32 cellular contexts compared by ENCODE assay signal in genomic region chr17:29514792-29515191, GRCh38. TPM values are rescaled to one million over a fixed set of nuclear protein-coding genes. Genes with fewer than 3 reads are reported as not detected.
DNase-seq lines count a peak whose midpoint lies in the region; ATAC-seq, FAIRE-seq and TF ChIP-seq lines count a peak whose summit lies in the region.
"Had no signal": no experiment of that assay in that cellular context is flagged by ENCODE, and none has a peak within 500 bp of the region (broad histone marks: within the 10 kb centered on the region; RNA-seq: fewer than 3 reads in every experiment).

No MANE protein-coding gene starts in this region.

- TF ChIP-seq CTCF in AG09319 (IDR thresholded peaks at IDR 0.05; ENCODE audit: low read depth, low read length) (no peak), astrocyte (IDR thresholded peaks at IDR 0.05; ENCODE audit: insufficient read depth, low read depth, low read length) (no peak)

- H3K9ac ChIP-seq in GM23248 (no peak overlapping the region), astrocyte (ENCODE audit: low read length) (no peak overlapping the region)
- H3K9ac ChIP-seq: BLaER1 treated with 17β-estradiol and CSF1 and Interleukin-3, amounts not matched to agents 10 nM and 100 nM had no signal

- no peaks in the 10 kb centered on the region for H3K4me1 Mint-ChIP-seq in astrocyte (ENCODE audit: low read depth, unreplicated experiment)
- H3K4me1 Mint-ChIP-seq: memory B cell, neural crest cell had no signal

- H3K79me2 ChIP-seq in GM23248 (ENCODE audit: insufficient read depth) (peaks cover 22% of the 10 kb centered on the region; the same call in 1 of the 2 replicates), astrocyte (ENCODE audit: insufficient read depth, low read length) (no peaks in the 10 kb centered on the region)
- H3K79me2 ChIP-seq: hepatocyte had no signal

- DNase-seq in AG09319 (ENCODE audit: extremely low read depth, low read depth) (peak; percentile 16), GM23248 (peak; percentile 22), astrocyte (ENCODE audit: low read depth) (peak; percentile 14), fibroblast of peridontal ligament (ENCODE audit: extremely low read depth) (peak; percentile 50), CD1c-positive myeloid dendritic cell (ENCODE audit: extremely low spot score) (no peak), DMS79 (lab: John Stamatoyannopoulos, UW) (no peak)
- DNase-seq: activated CD4-positive, alpha-beta T cell treated with anti-CD3 and anti-CD28 coated beads for 4 hours; activated CD8-positive, alpha-beta memory T cell treated with anti-CD3 and anti-CD28 coated beads for 24 hours; activated effector memory CD4-positive, alpha-beta T cell treated with Interleukin-2 at 50 U/mL for 16 hours; brain microvascular endothelial cell; COR-L47; effector CD4-positive, alpha-beta T cell; gastrocnemius medialis; KG1; left cardiac atrium; NCI-H146; NCI-H510A treated with DMSO at 0.1 percent for 48 hours; right lobe of liver; stimulated activated CD4-positive, alpha-beta T cell treated with anti-CD3 and anti-CD28 coated beads, Interleukin-12 subunit alpha, Interleukin-12 subunit beta, amount 100 ng/mL, for 4 hours; stimulated activated CD4-positive, alpha-beta T cell treated with anti-CD3 and anti-CD28 coated beads, Interleukin-4, amount 100 ng/mL, for 1 hour; T-helper 9 cell; upper lobe of right lung had no signal

- H3K27me3 ChIP-seq in GM23248 (replicated peaks; ENCODE audit: insufficient read depth) (no peaks in the 10 kb centered on the region), astrocyte (ENCODE audit: insufficient read depth, low read length) (no peaks in the 10 kb centered on the region)
- H3K27me3 ChIP-seq: BLaER1 treated with 17β-estradiol and CSF1 and Interleukin-3, amounts not matched to agents 10 nM and 100 nM; brain microvascular endothelial cell; gastrocnemius medialis; hepatocyte; right lobe of liver; upper lobe of right lung had no signal

- H3K36me3 ChIP-seq in GM23248 (ENCODE audit: low read depth) (peaks cover 55% of the 10 kb centered on the region), astrocyte (ENCODE audit: insufficient read depth, low read length) (peaks cover 21% of the 10 kb centered on the region)

- no peaks in the 10 kb centered on the region for H3K9me2 ChIP-seq in GM23248 (ENCODE audit: insufficient read depth)

- H3F3A ChIP-seq in GM23248 (ENCODE audit: insufficient read depth) = no peaks in the 10 kb centered on the region

- no peaks in the 10 kb centered on the region for H3K9me3 Mint-ChIP-seq in astrocyte (ENCODE audit: unreplicated experiment)
- H3K9me3 Mint-ChIP-seq: memory B cell, neural crest cell had no signal

- no peak for FAIRE-seq in astrocyte (lab: Jason Lieb, UNC)
- FAIRE-seq: GM12891 had no signal

- ATAC-seq in HG03025 (IDR thresholded peaks at IDR 0.05; ENCODE audit: low FRiP score, unreplicated experiment) (no peak), HG03097 (IDR thresholded peaks at IDR 0.05; ENCODE audit: low FRiP score, unreplicated experiment) (no peak)
- ATAC-seq: gastrocnemius medialis, left cardiac atrium, right lobe of liver, Right ventricle myocardium inferior, upper lobe of right lung had no signal

- H4K20me1 ChIP-seq in GM23248 (ENCODE audit: insufficient read depth) (no peaks in the 10 kb centered on the region), astrocyte (ENCODE audit: insufficient read depth, low read length) (no peaks in the 10 kb centered on the region)

- WGBS in GM23248 (ENCODE audit: low coverage in 1 of 2, low lambda C conversion rate in 2 of 2, missing lambda C conversion rate in 2 of 2), 2 experiments = 34 to 44% methylated on average over 2 of the region's 2 CpGs

- no peak overlapping the region for H2AFZ ChIP-seq in GM23248
- H2AFZ ChIP-seq in astrocyte (ENCODE audit: low read depth, low read length) = no peak overlapping the region
- H2AFZ ChIP-seq: hepatocyte had no signal

- no peak overlapping the region for H3K4me3 Mint-ChIP-seq in astrocyte (ENCODE audit: unreplicated experiment)
- H3K4me3 Mint-ChIP-seq: activated naive CD8-positive, alpha-beta T cell; memory B cell; neural crest cell had no signal

- no peak overlapping the region for H3K4me3 ChIP-seq in GM23248
- H3K4me3 ChIP-seq in astrocyte (ENCODE audit: insufficient read depth, low read depth, low read length) = no peak overlapping the region
- H3K4me3 ChIP-seq: BLaER1 treated with 17β-estradiol and CSF1 and Interleukin-3, amounts not matched to agents 10 nM and 100 nM; gastrocnemius medialis; hepatocyte; right lobe of liver; upper lobe of right lung had no signal

- H3K9me3 ChIP-seq in GM23248 (ENCODE audit: low read depth) (no peaks in the 10 kb centered on the region), astrocyte (ENCODE audit: insufficient read depth, low read depth, low read length) (no peaks in the 10 kb centered on the region)
- H3K9me3 ChIP-seq: BLaER1 treated with 17β-estradiol and CSF1 and Interleukin-3, amounts not matched to agents 10 nM and 100 nM; gastrocnemius medialis; right lobe of liver; upper lobe of right lung had no signal

- H3K27ac Mint-ChIP-seq in astrocyte (ENCODE audit: unreplicated experiment) = peak overlapping the region; percentile 34
- H3K27ac Mint-ChIP-seq: activated naive CD8-positive, alpha-beta T cell; memory B cell had no signal

- no peak overlapping the region for H3K27ac ChIP-seq in GM23248
- H3K27ac ChIP-seq in astrocyte (ENCODE audit: low read depth, low read length) = no peak overlapping the region
- H3K27ac ChIP-seq: BLaER1 treated with 17β-estradiol and CSF1 and Interleukin-3, amounts not matched to agents 10 nM and 100 nM; brain microvascular endothelial cell; gastrocnemius medialis; hepatocyte; right lobe of liver; upper lobe of right lung; VCaP had no signal

- in situ Hi-C loops in GM23248 (cut with MboI) = no loop called here

- no peak overlapping the region for H3K4me2 ChIP-seq in GM23248 (ENCODE audit: unreplicated experiment)
- no peak overlapping the region for H3K4me2 ChIP-seq in astrocyte (ENCODE audit: low read length)
- H3K4me2 ChIP-seq: BLaER1 treated with 17β-estradiol and CSF1 and Interleukin-3, amounts not matched to agents 10 nM and 100 nM; hepatocyte had no signal

- H3K36me3 Mint-ChIP-seq in astrocyte (ENCODE audit: low read depth, unreplicated experiment) = peaks cover 16% of the 10 kb centered on the region

- H3K27me3 Mint-ChIP-seq in astrocyte (ENCODE audit: low read depth, unreplicated experiment) = no peaks in the 10 kb centered on the region
- H3K27me3 Mint-ChIP-seq: activated naive CD8-positive, alpha-beta T cell; memory B cell had no signal

- H3K4me1 ChIP-seq in GM23248 (ENCODE audit: insufficient read depth) (0 out of 2 replicates have a peak, but pooled peaks cover 7% of the 10 kb centered on the region), astrocyte (ENCODE audit: insufficient read depth, low read length) (no peaks in the 10 kb centered on the region)
- H3K4me1 ChIP-seq: BLaER1 treated with 17β-estradiol and CSF1 and Interleukin-3, amounts not matched to agents 10 nM and 100 nM; gastrocnemius medialis; right lobe of liver; upper lobe of right lung had no signal

RNA-seq across cellular contexts. Expression of gene ABHD15, which starts 52.0 kb away (rescaled TPM):
- total RNA-seq in GM23248 (2014; rRNA removed; shearing (Covaris generic)) = 8.9 and 10.1 TPM in 2 replicates
- polyA plus RNA-seq in GM23248 (2016; fragmentation: Nextera tagmentation; extraction: Ambion mirVana) = 2.4 and 2.9 TPM in 2 replicates
- 8.6 and 9.7 TPM in 2 replicates for total RNA-seq in astrocyte

RNA-seq across cellular contexts. Expression of gene TP53I13, which starts 53.7 kb away (rescaled TPM):
- total RNA-seq in GM23248 (2014; rRNA removed; shearing (Covaris generic)) = 63.7 and 67.2 TPM in 2 replicates
- 37.3 and 40.6 TPM in 2 replicates for polyA plus RNA-seq in GM23248 (2016; fragmentation: Nextera tagmentation; extraction: Ambion mirVana)
- total RNA-seq in astrocyte = 31.7 and 31.8 TPM in 2 replicates

Comparison
In these comparisons a context has a peak if more than half of its experiments do, and no peak if none do; other contexts are left out.
1. DNase-seq: peak in AG09319 (single experiment), GM23248 (single experiment), astrocyte (single experiment) and fibroblast of peridontal ligament (single experiment); none in CD1c-positive myeloid dendritic cell (single experiment) and DMS79 (single experiment).